Comparison of ENCODE assay signal across 20 cellular contexts in genomic region chr2:11399113-11399762, GRCh38.
"Had no signal": no experiment of that assay in that cellular context is flagged by ENCODE, and none has a peak within 500 bp of the region (broad histone marks: within the 10 kb centered on the region; RNA-seq: fewer than 3 reads in every experiment).

No MANE protein-coding gene starts in this region.

- H3K36me3 Mint-ChIP-seq: activated CD4-positive, alpha-beta memory T cell treated with anti-CD3 and anti-CD28 coated beads for 36 hours; activated naive CD4-positive, alpha-beta T cell treated with anti-CD3 and anti-CD28 coated beads, Interleukin-2, amount 50 U/mL, for 72 hours; brain had no signal

- H3K9me3 Mint-ChIP-seq: activated B cell treated with CpG ODN at 0.5 μM for 24 hours; activated CD4-positive, alpha-beta memory T cell treated with anti-CD3 and anti-CD28 coated beads for 36 hours; activated CD4-positive, alpha-beta T cell treated with anti-CD3 and anti-CD28 coated beads, Interleukin-2, amount 10 ng/mL, durations not matched to agents 7 days and 5 days; activated naive CD4-positive, alpha-beta T cell treated with anti-CD3 and anti-CD28 coated beads, Interleukin-2, amount 50 U/mL, for 72 hours; activated naive CD8-positive, alpha-beta T cell treated with anti-CD3 and anti-CD28 coated beads, Interleukin-2, amount 50 U/mL, for 24 hours; activated T-cell treated with anti-CD3 and anti-CD28 coated beads, Interleukin-2, amount 50 U/mL, for 4 hours; T-helper 1 cell treated with Interleukin-12 subunit alpha and Interleukin-12 subunit beta and Interleukin-4 antibody, amounts not matched to agents 30 μg/mL and 1 μg/mL, for 36 hours had no signal

- H3K4me3 Mint-ChIP-seq: activated B cell treated with CpG ODN at 0.5 μM for 24 hours; activated CD4-positive, alpha-beta memory T cell treated with anti-CD3 and anti-CD28 coated beads for 36 hours; activated CD4-positive, alpha-beta T cell treated with anti-CD3 and anti-CD28 coated beads, Interleukin-2, amount 10 ng/mL, durations not matched to agents 7 days and 5 days; activated naive CD8-positive, alpha-beta T cell treated with anti-CD3 and anti-CD28 coated beads, Interleukin-2, amount 50 U/mL, for 24 hours; activated T-cell treated with anti-CD3 and anti-CD28 coated beads, Interleukin-2, amount 50 U/mL, for 4 hours; brain; T-helper 1 cell treated with Interleukin-12 subunit alpha and Interleukin-12 subunit beta and Interleukin-4 antibody, amounts not matched to agents 30 μg/mL and 1 μg/mL, for 36 hours had no signal

- H3K9me3 ChIP-seq: ascending aorta had no signal

- H3K4me1 Mint-ChIP-seq: activated B cell treated with CpG ODN at 0.5 μM for 24 hours; activated CD4-positive, alpha-beta T cell treated with anti-CD3 and anti-CD28 coated beads, Interleukin-2, amount 10 ng/mL, durations not matched to agents 7 days and 5 days; activated naive CD8-positive, alpha-beta T cell treated with anti-CD3 and anti-CD28 coated beads, Interleukin-2, amount 50 U/mL, for 24 hours had no signal

- H3K27ac ChIP-seq: ascending aorta had no signal

- DNase-seq: activated B cell treated with CpG ODN at 0.5 μM for 24 hours; activated CD4-positive, alpha-beta memory T cell treated with anti-CD3 and anti-CD28 coated beads for 36 hours; activated CD4-positive, alpha-beta T cell treated with anti-CD3 and anti-CD28 coated beads for 1 hour; activated CD4-positive, alpha-beta T cell treated with anti-CD3 and anti-CD28 coated beads, Interleukin-2, amount 10 ng/mL, durations not matched to agents 7 days and 5 days; activated CD8-positive, alpha-beta memory T cell treated with anti-CD3 and anti-CD28 coated beads for 24 hours; activated effector memory CD4-positive, alpha-beta T cell treated with anti-CD3 and anti-CD28 coated beads, Interleukin-2, amount 50 U/mL, for 16 hours; activated naive CD4-positive, alpha-beta T cell treated with Interleukin-2 at 50 U/mL for 16 hours; activated naive CD8-positive, alpha-beta T cell treated with anti-CD3 and anti-CD28 coated beads, Interleukin-2, amount 50 U/mL, for 24 hours; activated T-cell treated with anti-CD3 and anti-CD28 coated beads, Interleukin-2, amount 50 U/mL, for 4 hours; amniotic stem cell; Kasumi-1; KBM-7; NCI-H1930; NCI-H2227 treated with DMSO at 0.1 percent for 48 hours; PC-3; T-helper 9 cell had no signal

- H3K27me3 Mint-ChIP-seq: activated CD4-positive, alpha-beta memory T cell treated with anti-CD3 and anti-CD28 coated beads for 36 hours; activated CD4-positive, alpha-beta T cell treated with anti-CD3 and anti-CD28 coated beads, Interleukin-2, amount 10 ng/mL, durations not matched to agents 7 days and 5 days; activated naive CD8-positive, alpha-beta T cell treated with anti-CD3 and anti-CD28 coated beads, Interleukin-2, amount 50 U/mL, for 24 hours had no signal

- H3K27me3 ChIP-seq: ascending aorta had no signal

- H3K27ac Mint-ChIP-seq: activated B cell treated with CpG ODN at 0.5 μM for 24 hours; activated CD4-positive, alpha-beta memory T cell treated with anti-CD3 and anti-CD28 coated beads for 36 hours; activated CD4-positive, alpha-beta T cell treated with anti-CD3 and anti-CD28 coated beads, Interleukin-2, amount 10 ng/mL, durations not matched to agents 7 days and 5 days; activated naive CD8-positive, alpha-beta T cell treated with anti-CD3 and anti-CD28 coated beads, Interleukin-2, amount 50 U/mL, for 24 hours; T-helper 1 cell treated with Interleukin-12 subunit alpha and Interleukin-12 subunit beta and Interleukin-4 antibody, amounts not matched to agents 30 μg/mL and 1 μg/mL, for 36 hours had no signal

- H3K36me3 ChIP-seq: ascending aorta had no signal

- H3K4me3 ChIP-seq: ascending aorta had no signal
